In genomic region chrX:1534321-1535168, GRCh38 we compare ENCODE assay signal across 8 cellular contexts. TPM values are rescaled to one million over a fixed set of nuclear protein-coding genes. Genes with fewer than 3 reads are reported as not detected.
DNase-seq lines count a peak whose midpoint lies in the region; ATAC-seq lines count a peak whose summit lies in the region.

No MANE protein-coding gene starts in this region.

- H3K9me3 Mint-ChIP-seq in immature natural killer cell, result no peaks in the 10 kb centered on the region

- peak overlapping the region; percentile 99 to 100 (median 99) for H3K27ac Mint-ChIP-seq in immature natural killer cell

- ATAC-seq in GM18868 (IDR thresholded peaks at IDR 0.05; ENCODE audit: unreplicated experiment), result peak; percentile 22
- peak; percentile 23 for ATAC-seq in HG03280 (IDR thresholded peaks at IDR 0.05; ENCODE audit: unreplicated experiment)
- ATAC-seq in activated CD4-positive, CD25-positive, alpha-beta regulatory T cell treated with anti-CD3 and anti-CD28 coated beads, Interleukin-2, amount 50 U/mL, for 24 hours, result peak; percentile 9
- ATAC-seq in GM21737 (IDR thresholded peaks at IDR 0.05; ENCODE audit: unreplicated experiment), result no peak

- H3K4me3 Mint-ChIP-seq in immature natural killer cell, result peak overlapping the region; percentile 92 to 99 (median 98)

- H3K27me3 Mint-ChIP-seq in immature natural killer cell (ENCODE audit: low read depth in 3 of 3), result peaks cover 17 to 25% (median 25%) of the 10 kb centered on the region in 3 donors

- H3K36me3 Mint-ChIP-seq in immature natural killer cell, result peaks cover 0 to 9% (median 4%) of the 10 kb centered on the region in 3 donors

- DNase-seq in immature natural killer cell (peak; percentile 44 to 56 (median 55)), amniotic stem cell (lab: John Stamatoyannopoulos, UW) (no peak), midbrain (lab: John Stamatoyannopoulos, UW) (no peak), NCI-H2196 (lab: John Stamatoyannopoulos, UW; ENCODE audit: unreplicated experiment) (no peak)

- peaks cover 20 to 28% of the 10 kb centered on the region in 2 donors for H3K4me1 Mint-ChIP-seq in immature natural killer cell

RNA-seq across cellular contexts. Expression of gene P2RY8, which starts 2.4 kb away (rescaled TPM):
- polyA plus RNA-seq in immature natural killer cell, result 100 to 1,000 TPM in 2 of 3 donors, 10 to 100 TPM in 1; 96.8 to 232 (median 119) TPM

RNA-seq across cellular contexts. Expression of gene AKAP17A, which starts 56.9 kb away (rescaled TPM):
- polyA plus RNA-seq in immature natural killer cell, result 10 to 100 TPM; 13.3 to 50.1 (median 15.4) TPM

Comparison
In these comparisons a context has a peak if more than half of its experiments do, and no peak if none do; other contexts are left out.
1. DNase-seq: peak in immature natural killer cell (3 of 3); none in amniotic stem cell (single experiment), midbrain (single experiment) and NCI-H2196 (single experiment).